ENCODE assay signal across 20 cellular contexts in the genomic region with DNA sequence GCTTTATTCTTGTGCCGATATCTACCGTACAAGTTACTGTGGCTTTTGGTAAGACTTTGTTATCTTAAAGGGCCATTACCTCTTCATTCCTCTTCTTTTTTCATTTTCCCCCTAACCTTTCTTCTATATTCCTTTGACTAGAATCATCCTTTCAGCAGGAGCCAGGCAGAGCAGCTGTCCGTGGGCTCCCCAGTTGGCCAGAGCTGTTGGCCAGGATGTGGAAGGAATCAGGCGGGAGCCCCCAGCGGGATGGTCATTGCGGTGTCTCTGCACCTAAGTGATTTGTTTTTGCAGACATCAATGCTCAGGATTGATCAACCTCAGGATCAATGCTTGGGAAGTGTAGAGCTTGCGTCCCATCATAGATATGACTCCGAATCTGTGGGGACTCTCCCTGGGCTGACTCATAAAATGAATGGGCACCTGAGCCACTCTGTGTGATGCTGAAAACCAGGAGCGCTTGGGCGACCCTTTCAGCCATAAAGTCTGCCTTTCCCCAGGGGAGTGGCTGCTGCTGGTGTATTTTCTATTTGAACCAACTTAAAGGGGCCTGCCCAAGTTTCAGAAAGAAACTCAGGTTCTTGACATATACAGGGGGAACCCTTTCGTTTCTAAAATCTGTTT. TPM values are rescaled to one million over a fixed set of nuclear protein-coding genes. Genes with fewer than 3 reads are reported as not detected.
"Had no signal": no experiment of that assay in that cellular context is flagged by ENCODE, and none has a peak within 500 bp of the region (broad histone marks: within the 10 kb centered on the region; RNA-seq: fewer than 3 reads in every experiment).

No MANE protein-coding gene starts in this region.

- H3K9me3 Mint-ChIP-seq: activated CD4-positive, alpha-beta memory T cell treated with anti-CD3 and anti-CD28 coated beads for 36 hours; central memory CD8-positive, alpha-beta T cell; neural crest cell had no signal

- H3K27ac ChIP-seq: body of pancreas, foreskin keratinocyte, psoas muscle, right lobe of liver, VCaP had no signal

- H3K36me3 ChIP-seq: right lobe of liver had no signal

- H3K4me3 Mint-ChIP-seq: activated CD4-positive, alpha-beta memory T cell treated with anti-CD3 and anti-CD28 coated beads for 36 hours; activated CD4-positive, alpha-beta T cell treated with anti-CD3 and anti-CD28 coated beads for 36 hours; central memory CD8-positive, alpha-beta T cell; neural crest cell had no signal

- H3K4me3 ChIP-seq: body of pancreas, psoas muscle, right lobe of liver had no signal

- H3K27me3 Mint-ChIP-seq: activated CD4-positive, alpha-beta memory T cell treated with anti-CD3 and anti-CD28 coated beads for 36 hours; activated CD4-positive, alpha-beta T cell treated with anti-CD3 and anti-CD28 coated beads for 36 hours; central memory CD8-positive, alpha-beta T cell had no signal

- ATAC-seq: activated CD4-positive, alpha-beta T cell treated with anti-CD3 and anti-CD28 coated beads for 36 hours; body of pancreas; foreskin keratinocyte; left ventricle myocardium superior; psoas muscle; right lobe of liver had no signal

- H3K36me3 Mint-ChIP-seq: activated CD4-positive, alpha-beta memory T cell treated with anti-CD3 and anti-CD28 coated beads for 36 hours had no signal

- H3K9me3 ChIP-seq: body of pancreas, psoas muscle, right lobe of liver, SK-N-SH had no signal

- H3K9ac ChIP-seq: SK-N-SH had no signal

- H3K4me2 ChIP-seq: SK-N-SH had no signal

- H3K27me3 ChIP-seq: body of pancreas, foreskin keratinocyte, right lobe of liver had no signal

- H3K27ac Mint-ChIP-seq: activated CD4-positive, alpha-beta memory T cell treated with anti-CD3 and anti-CD28 coated beads for 36 hours; activated CD4-positive, alpha-beta T cell treated with anti-CD3 and anti-CD28 coated beads for 36 hours had no signal

- H3K4me1 ChIP-seq: body of pancreas, foreskin keratinocyte, psoas muscle, right lobe of liver had no signal

- DNase-seq: activated CD4-positive, alpha-beta memory T cell treated with anti-CD3 and anti-CD28 coated beads for 36 hours; activated CD4-positive, alpha-beta T cell treated with anti-CD3 and anti-CD28 coated beads for 36 hours; activated naive CD4-positive, alpha-beta T cell treated with Interleukin-2 at 50 U/mL for 16 hours; amygdala; body of pancreas; effector CD8-positive, alpha-beta T cell; foreskin keratinocyte; kidney glomerular epithelial cell; left ventricle myocardium superior; mesenchymal stem cell; psoas muscle; SK-N-SH; stimulated activated CD4-positive, alpha-beta T cell treated with anti-CD3 and anti-CD28 coated beads, Interleukin-1b, Interleukin-23, amount 100 ng/mL, for 48 hours; T-helper 1 cell had no signal

RNA-seq across cellular contexts. Expression of a gene that starts 59.0 kb away (rescaled TPM):
- total RNA-seq: activated CD4-positive, alpha-beta memory T cell treated with anti-CD3 and anti-CD28 coated beads for 36 hours; activated CD4-positive, alpha-beta T cell treated with anti-CD3 and anti-CD28 coated beads for 36 hours; body of pancreas; foreskin keratinocyte; left ventricle myocardium superior; neural crest cell; osteoblast; psoas muscle; right lobe of liver; urinary bladder had no signal
